ENCODE assay signal across 8 cellular contexts in the genomic region with DNA sequence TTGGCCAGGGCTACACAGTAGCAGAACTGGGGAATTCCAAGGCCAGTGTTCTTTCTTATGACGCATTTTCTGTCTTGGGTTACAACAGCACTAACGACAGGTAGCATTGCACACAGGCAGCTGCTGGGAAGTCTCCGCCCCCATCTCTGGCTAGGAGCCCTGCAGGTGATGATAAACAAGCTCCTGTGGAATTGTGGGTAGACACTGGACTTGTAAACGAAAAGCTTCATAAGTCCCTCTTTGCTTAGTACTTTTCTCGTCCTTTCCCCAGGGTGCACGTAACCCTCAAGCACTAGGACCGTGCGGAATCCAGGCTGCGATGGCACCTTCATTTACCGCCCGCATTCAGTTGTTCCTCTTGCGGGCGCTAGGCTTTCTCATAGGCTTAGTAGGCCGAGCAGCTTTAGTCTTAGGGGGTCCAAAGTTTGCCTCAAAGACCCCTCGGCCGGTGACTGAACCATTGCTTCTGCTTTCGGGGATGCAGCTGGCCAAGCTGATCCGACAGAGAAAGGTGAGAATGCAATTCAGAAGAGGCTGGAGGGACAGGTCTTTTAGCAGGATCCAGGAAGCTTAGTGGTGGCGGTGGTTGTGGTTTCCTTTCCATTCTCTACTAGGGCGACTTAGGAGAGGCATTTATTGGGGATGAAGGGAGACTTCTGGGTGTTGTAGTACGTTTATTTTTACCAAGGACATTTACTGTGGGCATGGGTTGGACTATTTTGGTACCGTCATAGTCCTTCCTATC. TPM values are rescaled to one million over a fixed set of nuclear protein-coding genes. Genes with fewer than 3 reads are reported as not detected.
DNase-seq lines count a peak whose midpoint lies in the region; ATAC-seq, FAIRE-seq and TF ChIP-seq lines count a peak whose summit lies in the region.

A gene with protein sequence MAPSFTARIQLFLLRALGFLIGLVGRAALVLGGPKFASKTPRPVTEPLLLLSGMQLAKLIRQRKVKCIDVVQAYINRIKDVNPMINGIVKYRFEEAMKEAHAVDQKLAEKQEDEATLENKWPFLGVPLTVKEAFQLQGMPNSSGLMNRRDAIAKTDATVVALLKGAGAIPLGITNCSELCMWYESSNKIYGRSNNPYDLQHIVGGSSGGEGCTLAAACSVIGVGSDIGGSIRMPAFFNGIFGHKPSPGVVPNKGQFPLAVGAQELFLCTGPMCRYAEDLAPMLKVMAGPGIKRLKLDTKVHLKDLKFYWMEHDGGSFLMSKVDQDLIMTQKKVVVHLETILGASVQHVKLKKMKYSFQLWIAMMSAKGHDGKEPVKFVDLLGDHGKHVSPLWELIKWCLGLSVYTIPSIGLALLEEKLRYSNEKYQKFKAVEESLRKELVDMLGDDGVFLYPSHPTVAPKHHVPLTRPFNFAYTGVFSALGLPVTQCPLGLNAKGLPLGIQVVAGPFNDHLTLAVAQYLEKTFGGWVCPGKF (plus strand): TSS at position 200 of the 745 bp plus-strand sequence. CDS start 120 bp downstream, at position 320.

- FAIRE-seq in astrocyte (lab: Jason Lieb, UNC) = no peak
- no peak for FAIRE-seq in H54 (lab: Jason Lieb, UNC)

- no peaks in the 10 kb centered on the region for H3K79me2 ChIP-seq in astrocyte (ENCODE audit: insufficient read depth, low read length)

- no peaks in the 10 kb centered on the region for H3K27me3 ChIP-seq in HUES64 (ENCODE audit: insufficient read depth, low read length)
- H3K27me3 ChIP-seq in SJCRH30 = no peaks in the 10 kb centered on the region
- H3K27me3 ChIP-seq in astrocyte (ENCODE audit: insufficient read depth, low read length) = no peaks in the 10 kb centered on the region
- H3K27me3 ChIP-seq in lower lobe of right lung (ENCODE audit: low read depth) = no peaks in the 10 kb centered on the region

- no peak within 1 kb of the TSS for H3K27ac Mint-ChIP-seq in astrocyte (ENCODE audit: unreplicated experiment)

- H3K9me3 Mint-ChIP-seq in astrocyte (ENCODE audit: unreplicated experiment) = no peaks in the 10 kb centered on the region

- H3K27ac ChIP-seq in HUES64 (ENCODE audit: low read depth, low read length) = peak within 1 kb of the TSS; percentile 56; the same call in 1 of the 2 replicates
- no peak within 1 kb of the TSS for H3K27ac ChIP-seq in SJCRH30
- H3K27ac ChIP-seq in astrocyte (ENCODE audit: low read depth, low read length) = no peak within 1 kb of the TSS
- H3K27ac ChIP-seq in lower lobe of right lung = peak within 1 kb of the TSS; percentile 65

- H3K9ac ChIP-seq in HUES64 (ENCODE audit: low read depth, low read length) (peak within 1 kb of the TSS; percentile 71), astrocyte (ENCODE audit: low read length) (no peak within 1 kb of the TSS)

- TF ChIP-seq CTCF in astrocyte (IDR thresholded peaks at IDR 0.05; ENCODE audit: insufficient read depth, low read depth, low read length) (no peak), lower lobe of right lung (IDR thresholded peaks at IDR 0.05) (no peak)

- intact Hi-C loops in lower lobe of right lung (cut with DNase I) = no loop called here

- no peak within 1 kb of the TSS for H2AFZ ChIP-seq in astrocyte (ENCODE audit: low read depth, low read length)

- ATAC-seq in GM21423 (IDR thresholded peaks at IDR 0.05; ENCODE audit: unreplicated experiment) (peak; percentile 93), lower lobe of right lung (peak; percentile 94 to 97)

- DNase-seq in DMS153 treated with DMSO at 0.1 percent for 48 hours (lab: John Stamatoyannopoulos, UW; ENCODE audit: unreplicated experiment) = peak; percentile 48
- peak; percentile 12 to 44 for DNase-seq in SJCRH30
- no peak for DNase-seq in astrocyte (ENCODE audit: low read depth)
- peak; percentile 78 for DNase-seq in lower lobe of right lung
- DNase-seq in stimulated activated naive CD4-positive, alpha-beta T cell (lab: John Stamatoyannopoulos, UW) = peak; percentile 41 to 76 (median 68)
- no peak for DNase-seq in H54 (ENCODE audit: insufficient read length, low spot score)

- H3K27me3 Mint-ChIP-seq in astrocyte (ENCODE audit: low read depth, unreplicated experiment) = peaks cover 7% of the 10 kb centered on the region

- H4K20me1 ChIP-seq in astrocyte (ENCODE audit: insufficient read depth, low read length) = no peaks in the 10 kb centered on the region

- H3K9me3 ChIP-seq in HUES64 (ENCODE audit: insufficient read depth, low read depth, low read length) = no peaks in the 10 kb centered on the region
- no peaks in the 10 kb centered on the region for H3K9me3 ChIP-seq in SJCRH30 (replicated peaks)
- H3K9me3 ChIP-seq in astrocyte (ENCODE audit: insufficient read depth, low read depth, low read length) = no peaks in the 10 kb centered on the region
- H3K9me3 ChIP-seq in lower lobe of right lung = no peaks in the 10 kb centered on the region

- 9% methylated on average over 19 of the region's 22 CpGs for WGBS in HUES64

- no peaks in the 10 kb centered on the region for H3K4me1 Mint-ChIP-seq in astrocyte (ENCODE audit: low read depth, unreplicated experiment)

- H3K4me2 ChIP-seq in astrocyte (ENCODE audit: low read length) = no peak within 1 kb of the TSS

- H3K4me3 ChIP-seq in HUES64 (ENCODE audit: low read length) (peak within 1 kb of the TSS; percentile 88), SJCRH30 (peak within 1 kb of the TSS; percentile 56), astrocyte (ENCODE audit: insufficient read depth, low read depth, low read length) (no peak within 1 kb of the TSS), lower lobe of right lung (peak within 1 kb of the TSS; percentile 44)

- no peaks in the 10 kb centered on the region for H3K4me1 ChIP-seq in HUES64 (ENCODE audit: insufficient read depth, low read length)
- H3K4me1 ChIP-seq in SJCRH30 = 0 out of 2 replicates have a peak, but pooled peaks cover 4% of the 10 kb centered on the region
- H3K4me1 ChIP-seq in astrocyte (ENCODE audit: insufficient read depth, low read length) = no peaks in the 10 kb centered on the region
- no peaks in the 10 kb centered on the region for H3K4me1 ChIP-seq in lower lobe of right lung

- no peak for TF ChIP-seq POLR2A in H54 (IDR thresholded peaks at IDR 0.05; ENCODE audit: low read depth, low read length)

- H3K36me3 Mint-ChIP-seq in astrocyte (ENCODE audit: low read depth, unreplicated experiment) = no peaks in the 10 kb centered on the region

- no peaks in the 10 kb centered on the region for H3K36me3 ChIP-seq in HUES64 (ENCODE audit: insufficient read depth, low read length)
- no peaks in the 10 kb centered on the region for H3K36me3 ChIP-seq in SJCRH30
- no peaks in the 10 kb centered on the region for H3K36me3 ChIP-seq in astrocyte (ENCODE audit: insufficient read depth, low read length)
- H3K36me3 ChIP-seq in lower lobe of right lung = no peaks in the 10 kb centered on the region

- H3K4me3 Mint-ChIP-seq in astrocyte (ENCODE audit: unreplicated experiment) = peak within 1 kb of the TSS; percentile 80

RNA-seq across cellular contexts. Expression of the gene that starts here (rescaled TPM):
- polyA plus RNA-seq in HUES64 (2013, experiment 1 of 2) = 2.4 TPM
- 3.4 TPM for polyA plus RNA-seq in HUES64 (2013, experiment 2 of 2)
- 6.2 and 9.4 TPM in 2 replicates for total RNA-seq in SJCRH30 (2014; rRNA removed; shearing (Covaris generic))
- total RNA-seq in astrocyte (0.19 and 0.20 TPM in 2 replicates), lower lobe of right lung (6.1 TPM)

Comparison
In these comparisons a context has a peak if more than half of its experiments do, and no peak if none do; other contexts are left out.
1. DNase-seq: peak in DMS153 treated with DMSO at 0.1 percent for 48 hours (single experiment), SJCRH30 (2 of 2), lower lobe of right lung (single experiment) and stimulated activated naive CD4-positive, alpha-beta T cell (6 of 6); none in astrocyte (single experiment) and H54 (single experiment).
2. H3K27ac ChIP-seq: peak in HUES64 (single experiment) and lower lobe of right lung (single experiment); none in SJCRH30 (single experiment) and astrocyte (single experiment).